ENCODE assay signal across 9 cellular contexts in genomic region chr11:59669611-59670009, GRCh38. TPM values are rescaled to one million over a fixed set of nuclear protein-coding genes. Genes with fewer than 3 reads are reported as not detected.
DNase-seq lines count a peak whose midpoint lies in the region; ATAC-seq and TF ChIP-seq lines count a peak whose summit lies in the region.
"Had no signal": no experiment of that assay in that cellular context is flagged by ENCODE, and none has a peak within 500 bp of the region (broad histone marks: within the 10 kb centered on the region; RNA-seq: fewer than 3 reads in every experiment).

No MANE protein-coding gene starts in this region.

- ATAC-seq in lower lobe of right lung: peak; percentile 46 to 48

- H3K4me1 ChIP-seq in lower lobe of right lung: peaks cover 31% of the 10 kb centered on the region

- H3K27me3 Mint-ChIP-seq in activated CD4-positive, alpha-beta T cell treated with anti-CD3 and anti-CD28 coated beads, Interleukin-2, amount 10 ng/mL, durations not matched to agents 24 days and 14 days: peaks cover 1% of the 10 kb centered on the region

- peak overlapping the region; percentile 92 for H3K4me3 Mint-ChIP-seq in activated CD4-positive, alpha-beta T cell treated with anti-CD3 and anti-CD28 coated beads, Interleukin-2, amount 10 ng/mL, durations not matched to agents 24 days and 14 days

- peak overlapping the region; percentile 97 to 99 for H3K27ac ChIP-seq in coronary artery
- peak overlapping the region; percentile 96 for H3K27ac ChIP-seq in lower lobe of right lung
- H3K27ac ChIP-seq in temporal lobe (ENCODE audit: low read depth, low read length): peak overlapping the region; percentile 97

- H3K9me3 Mint-ChIP-seq in activated CD4-positive, alpha-beta T cell treated with anti-CD3 and anti-CD28 coated beads, Interleukin-2, amount 10 ng/mL, durations not matched to agents 24 days and 14 days: no peaks in the 10 kb centered on the region

- H3K9me3 ChIP-seq in lower lobe of right lung: no peaks in the 10 kb centered on the region

- peaks cover 28% of the 10 kb centered on the region for H3K36me3 Mint-ChIP-seq in activated CD4-positive, alpha-beta T cell treated with anti-CD3 and anti-CD28 coated beads, Interleukin-2, amount 10 ng/mL, durations not matched to agents 24 days and 14 days (ENCODE audit: low read depth)

- H3K4me3 ChIP-seq in coronary artery (peak overlapping the region; percentile 86), lower lobe of right lung (peak overlapping the region; percentile 91)

- no peak for DNase-seq in activated CD4-positive, alpha-beta T cell treated with anti-CD3 and anti-CD28 coated beads, Interleukin-2, amount 10 ng/mL, durations not matched to agents 24 days and 14 days
- DNase-seq in activated CD4-positive, alpha-beta T cell treated with anti-CD3 and anti-CD28 coated beads, Interleukin-2, amount 50 U/mL, for 4 hours: no peak
- DNase-seq in NOMO-1 (lab: John Stamatoyannopoulos, UW; ENCODE audit: unreplicated experiment in 2 of 2) (peak; percentile 43 to 55), coronary artery (ENCODE audit: low spot score) (peak; percentile 78), lower lobe of right lung (peak; percentile 67), cerebellum (ENCODE audit: low spot score) (no peak)
- DNase-seq in stimulated activated CD4-positive, alpha-beta T cell treated with anti-CD3 and anti-CD28 coated beads, Interleukin-4, amount 100 ng/mL, for 4 hours: no peak

- peaks cover 22% of the 10 kb centered on the region for H3K36me3 ChIP-seq in lower lobe of right lung

- TF ChIP-seq CTCF in coronary artery (IDR thresholded peaks at IDR 0.05) (no peak), lower lobe of right lung (IDR thresholded peaks at IDR 0.05) (no peak)

- H3K27ac Mint-ChIP-seq in activated CD4-positive, alpha-beta T cell treated with anti-CD3 and anti-CD28 coated beads, Interleukin-2, amount 10 ng/mL, durations not matched to agents 24 days and 14 days: peak overlapping the region; percentile 97

- intact Hi-C loops in activated CD4-positive, alpha-beta T cell treated with anti-CD3 and anti-CD28 coated beads, Interleukin-2, amount 10 ng/mL, durations not matched to agents 24 days and 14 days (cut with micrococcal nuclease): loop anchor here (1.0 to 10.0 kb wide), 8 partner anchors 53 to 563 kb away; partner anchors contain the start of genes DTX4, FAM111B and MRPL16
- intact Hi-C loops in lower lobe of right lung (cut with DNase I): no loop called here

- H3K4me1 Mint-ChIP-seq in activated CD4-positive, alpha-beta T cell treated with anti-CD3 and anti-CD28 coated beads, Interleukin-2, amount 10 ng/mL, durations not matched to agents 24 days and 14 days: peaks cover 36% of the 10 kb centered on the region

- no peaks in the 10 kb centered on the region for H3K27me3 ChIP-seq in lower lobe of right lung (ENCODE audit: low read depth)

RNA-seq across cellular contexts. Expression of gene PATL1, which starts 0.8 kb away (rescaled TPM):
- total RNA-seq in activated CD4-positive, alpha-beta T cell treated with anti-CD3 and anti-CD28 coated beads, Interleukin-2, amount 10 ng/mL, durations not matched to agents 24 days and 14 days: 72.4 and 76.1 TPM in 2 replicates
- total RNA-seq in lower lobe of right lung (38.2 TPM), temporal lobe (5.7 TPM), cerebellum (7.9 TPM)

RNA-seq across cellular contexts. Expression of gene OR10V1, which starts 44.0 kb away (rescaled TPM):
- total RNA-seq in activated CD4-positive, alpha-beta T cell treated with anti-CD3 and anti-CD28 coated beads, Interleukin-2, amount 10 ng/mL, durations not matched to agents 24 days and 14 days: not detected in 2 replicates
- total RNA-seq in lower lobe of right lung (not detected), temporal lobe (not detected), cerebellum (not detected)
- total RNA-seq: pulmonary artery endothelial cell had no signal

RNA-seq across cellular contexts. Expression of gene OSBP, which starts 54.0 kb away (rescaled TPM):
- total RNA-seq in activated CD4-positive, alpha-beta T cell treated with anti-CD3 and anti-CD28 coated beads, Interleukin-2, amount 10 ng/mL, durations not matched to agents 24 days and 14 days: 39.7 and 40.1 TPM in 2 replicates
- total RNA-seq in lower lobe of right lung: 37.7 TPM
- total RNA-seq in temporal lobe: 34.9 TPM
- 31.1 TPM for total RNA-seq in cerebellum

Comparison
In these comparisons a context has a peak if more than half of its experiments do, and no peak if none do; other contexts are left out.
1. DNase-seq: peak in NOMO-1 (2 of 2), coronary artery (single experiment) and lower lobe of right lung (single experiment); none in activated CD4-positive, alpha-beta T cell treated with anti-CD3 and anti-CD28 coated beads, Interleukin-2, amount 10 ng/mL, durations not matched to agents 24 days and 14 days (single experiment), activated CD4-positive, alpha-beta T cell treated with anti-CD3 and anti-CD28 coated beads, Interleukin-2, amount 50 U/mL, for 4 hours (0 of 2), cerebellum (single experiment) and stimulated activated CD4-positive, alpha-beta T cell treated with anti-CD3 and anti-CD28 coated beads, Interleukin-4, amount 100 ng/mL, for 4 hours (0 of 2).
2. Peak in every context shown above with its lines, with median percentiles within 50 percentile points of each other: H3K27ac ChIP-seq.